ENCODE assay signal across 32 cellular contexts in the genomic region with DNA sequence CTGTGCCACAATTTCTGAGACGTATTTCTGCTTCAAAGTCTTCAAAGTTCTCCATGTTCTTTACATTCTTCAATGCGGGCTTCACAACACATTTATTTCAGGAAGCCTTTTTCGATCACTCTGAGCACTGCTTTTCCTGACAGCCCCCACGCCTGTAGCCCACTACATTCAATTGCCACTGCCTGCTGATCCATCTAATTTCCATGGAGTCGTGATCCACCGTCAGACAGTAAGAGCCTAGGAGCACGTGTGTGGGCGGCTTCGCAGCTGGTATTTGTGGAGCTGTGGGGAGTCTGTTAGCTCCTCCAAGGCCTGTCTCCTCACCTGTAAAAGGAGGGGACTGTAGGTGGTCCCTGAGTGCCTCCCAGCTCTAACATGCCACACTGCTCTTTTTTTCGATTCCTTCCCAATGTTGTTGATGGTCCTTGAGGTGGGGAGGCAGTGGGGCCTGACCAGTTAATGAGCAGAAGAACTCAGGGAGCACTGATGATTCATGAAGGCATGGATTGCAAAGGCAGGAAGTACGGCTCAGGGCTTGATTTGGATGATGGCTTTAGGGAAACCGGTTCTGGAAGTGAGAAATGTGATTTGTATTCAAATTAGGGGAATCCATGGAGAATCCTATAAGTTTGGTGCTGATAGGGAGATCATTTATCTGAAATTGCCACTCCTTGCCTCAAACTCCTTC.
DNase-seq lines count a peak whose midpoint lies in the region; ATAC-seq and TF ChIP-seq lines count a peak whose summit lies in the region.
"Had no signal": no experiment of that assay in that cellular context is flagged by ENCODE, and none has a peak within 500 bp of the region (broad histone marks: within the 10 kb centered on the region; RNA-seq: fewer than 3 reads in every experiment).

No MANE protein-coding gene starts in this region.

- no peaks in the 10 kb centered on the region for H3K36me3 ChIP-seq in RWPE2 (ENCODE audit: low read depth)
- no peaks in the 10 kb centered on the region for H3K36me3 ChIP-seq in neural progenitor cell
- H3K36me3 ChIP-seq in effector memory CD4-positive, alpha-beta T cell (ENCODE audit: control insufficient read depth, insufficient read depth, low read length): no peaks in the 10 kb centered on the region
- H3K36me3 ChIP-seq: BE2C, breast epithelium, heart left ventricle, SJSA1, upper lobe of right lung, WERI-Rb-1 had no signal

- H3K9me3 ChIP-seq in RWPE2 (ENCODE audit: severe bottlenecking): no peaks in the 10 kb centered on the region
- no peaks in the 10 kb centered on the region for H3K9me3 ChIP-seq in neural progenitor cell (ENCODE audit: low read depth)
- H3K9me3 ChIP-seq in effector memory CD4-positive, alpha-beta T cell (ENCODE audit: control insufficient read depth, low read length): no peaks in the 10 kb centered on the region
- H3K9me3 ChIP-seq: BE2C, breast epithelium, mucosa of descending colon, SJSA1, upper lobe of right lung had no signal

- H3K27ac Mint-ChIP-seq in neural progenitor cell: peak overlapping the region; percentile 27
- H3K27ac Mint-ChIP-seq: activated CD4-positive, alpha-beta T cell treated with anti-CD3 and anti-CD28 coated beads, Interleukin-2, amount 10 ng/mL, durations not matched to agents 24 days and 14 days; activated naive CD4-positive, alpha-beta T cell treated with anti-CD3 and anti-CD28 coated beads, Interleukin-2, amount 50 U/mL, for 72 hours; CD8-positive, alpha-beta T cell; natural killer cell; stimulated activated naive B cell treated with anti-CD40 and anti-IgM and Interleukin-4, amounts not matched to agents 10 μg/mL and 1 μg/mL and 100 μg/mL, for 72 hours had no signal

- 0 out of 3 replicates have a peak, but pooled peaks have one; percentile 48 for ATAC-seq in RWPE2 (ENCODE audit: low read depth)
- no peak for ATAC-seq in GM18520 (IDR thresholded peaks at IDR 0.05; ENCODE audit: unreplicated experiment)
- ATAC-seq: activated naive CD4-positive, alpha-beta T cell treated with anti-CD3 and anti-CD28 coated beads, Interleukin-2, amount 50 U/mL, for 72 hours; CD8-positive, alpha-beta T cell; GM12878; heart left ventricle; mucosa of descending colon; natural killer cell; stimulated activated naive B cell treated with anti-CD40 and anti-IgM and Interleukin-4, amounts not matched to agents 10 μg/mL and 1 μg/mL and 100 μg/mL, for 72 hours; upper lobe of right lung had no signal

- no peaks in the 10 kb centered on the region for H3K27me3 ChIP-seq in RWPE2 (ENCODE audit: insufficient read depth, poor library complexity, severe bottlenecking)
- H3K27me3 ChIP-seq in neural progenitor cell: no peaks in the 10 kb centered on the region
- H3K27me3 ChIP-seq in effector memory CD4-positive, alpha-beta T cell (replicated peaks; ENCODE audit: control insufficient read depth, insufficient read depth, low read length, poor library complexity, severe bottlenecking): no peaks in the 10 kb centered on the region
- H3K27me3 ChIP-seq: BE2C, breast epithelium, upper lobe of right lung had no signal

- H3K79me2 ChIP-seq in neural progenitor cell (ENCODE audit: low read depth): no peaks in the 10 kb centered on the region

- H3K4me1 Mint-ChIP-seq in neural progenitor cell: peaks cover 31% of the 10 kb centered on the region
- H3K4me1 Mint-ChIP-seq: activated CD4-positive, alpha-beta T cell treated with anti-CD3 and anti-CD28 coated beads, Interleukin-2, amount 10 ng/mL, durations not matched to agents 24 days and 14 days; natural killer cell had no signal

- H2AFZ ChIP-seq in neural progenitor cell (replicated peaks): no peak overlapping the region

- peak; percentile 39 for DNase-seq in DMS79 (lab: John Stamatoyannopoulos, UW)
- DNase-seq in RWPE2 (ENCODE audit: low spot score): no peak
- DNase-seq in epithelial cell of proximal tubule (ENCODE audit: low read depth): peak; percentile 69
- DNase-seq in neural progenitor cell (ENCODE audit: low spot score): no peak
- no peak for DNase-seq in effector memory CD4-positive, alpha-beta T cell
- no peak for DNase-seq in mesenteric fat pad (ENCODE audit: low spot score)
- no peak for DNase-seq in ecto neural progenitor cell (ENCODE audit: low spot score)
- DNase-seq: activated CD4-positive, alpha-beta T cell treated with anti-CD3 and anti-CD28 coated beads, Interleukin-2, amount 10 ng/mL, durations not matched to agents 24 days and 14 days; activated CD8-positive, alpha-beta memory T cell treated with anti-CD3 and anti-CD28 coated beads for 24 hours; activated T-cell treated with anti-CD3 and anti-CD28 coated beads for 4 hours; BE2C; CD8-positive, alpha-beta T cell; effector CD4-positive, alpha-beta T cell; heart left ventricle; kidney; mucosa of descending colon; natural killer cell; NCI-H146; NCI-H2107; NCI-H748 treated with DMSO at 0.1 percent for 48 hours; small intestine; stimulated activated naive B cell treated with anti-CD40 and anti-IgM and Interleukin-4, amounts not matched to agents 10 μg/mL and 1 μg/mL and 100 μg/mL, for 72 hours; substantia nigra; T1000; upper lobe of right lung; WERI-Rb-1 had no signal

- H3K27ac ChIP-seq in RWPE2 (ENCODE audit: poor library complexity, severe bottlenecking): no peak overlapping the region
- H3K27ac ChIP-seq in neural progenitor cell: no peak overlapping the region
- no peak overlapping the region for H3K27ac ChIP-seq in effector memory CD4-positive, alpha-beta T cell (ENCODE audit: insufficient read depth, low read length, poor library complexity, severe bottlenecking)
- H3K27ac ChIP-seq: breast epithelium, heart left ventricle, SJSA1, upper lobe of right lung, WERI-Rb-1 had no signal

- H4K20me1 ChIP-seq in neural progenitor cell (ENCODE audit: low read depth): no peaks in the 10 kb centered on the region

- H3K4me3 Mint-ChIP-seq in neural progenitor cell: no peak overlapping the region
- H3K4me3 Mint-ChIP-seq: activated CD4-positive, alpha-beta T cell treated with anti-CD3 and anti-CD28 coated beads, Interleukin-2, amount 10 ng/mL, durations not matched to agents 24 days and 14 days; CD8-positive, alpha-beta T cell; natural killer cell; stimulated activated naive B cell treated with anti-CD40 and anti-IgM and Interleukin-4, amounts not matched to agents 10 μg/mL and 1 μg/mL and 100 μg/mL, for 72 hours had no signal

- TF ChIP-seq CTCF in RWPE2 (IDR thresholded peaks at IDR 0.05; ENCODE audit: poor library complexity, severe bottlenecking) (no peak), epithelial cell of proximal tubule (conservative IDR thresholded peaks at IDR 0.05; ENCODE audit: low read depth, low read length) (no peak), neural progenitor cell (IDR thresholded peaks at IDR 0.05) (no peak)

- no peaks in the 10 kb centered on the region for H3K4me1 ChIP-seq in RWPE2 (ENCODE audit: insufficient read depth, poor library complexity, severe bottlenecking)
- peaks cover 9% of the 10 kb centered on the region for H3K4me1 ChIP-seq in neural progenitor cell
- H3K4me1 ChIP-seq in effector memory CD4-positive, alpha-beta T cell (ENCODE audit: control insufficient read depth, insufficient read depth, low read length, poor library complexity, severe bottlenecking): no peaks in the 10 kb centered on the region
- H3K4me1 ChIP-seq: SJSA1, upper lobe of right lung had no signal

- peaks cover 2% of the 10 kb centered on the region for H3K9me3 Mint-ChIP-seq in neural progenitor cell
- H3K9me3 Mint-ChIP-seq: activated CD4-positive, alpha-beta T cell treated with anti-CD3 and anti-CD28 coated beads, Interleukin-2, amount 10 ng/mL, durations not matched to agents 24 days and 14 days; natural killer cell had no signal

- no peaks in the 10 kb centered on the region for H3K36me3 Mint-ChIP-seq in neural progenitor cell
- H3K36me3 Mint-ChIP-seq: activated naive CD4-positive, alpha-beta T cell treated with anti-CD3 and anti-CD28 coated beads, Interleukin-2, amount 50 U/mL, for 72 hours; CD8-positive, alpha-beta T cell; natural killer cell; stimulated activated naive B cell treated with anti-CD40 and anti-IgM and Interleukin-4, amounts not matched to agents 10 μg/mL and 1 μg/mL and 100 μg/mL, for 72 hours had no signal

- H3K9ac ChIP-seq in neural progenitor cell: no peak overlapping the region

- H3K4me2 ChIP-seq in neural progenitor cell: no peak overlapping the region

- no peak overlapping the region for H3K4me3 ChIP-seq in RWPE2 (ENCODE audit: severe bottlenecking)
- no peak overlapping the region for H3K4me3 ChIP-seq in epithelial cell of proximal tubule (ENCODE audit: low read depth, low read length)
- H3K4me3 ChIP-seq in neural progenitor cell: no peak overlapping the region
- no peak overlapping the region for H3K4me3 ChIP-seq in effector memory CD4-positive, alpha-beta T cell (ENCODE audit: insufficient read depth, low read depth, low read length, poor library complexity, severe bottlenecking)
- H3K4me3 ChIP-seq: breast epithelium, GM12878, heart left ventricle, lung, mucosa of descending colon, SJSA1, upper lobe of right lung had no signal

- peaks cover 9% of the 10 kb centered on the region for H3K27me3 Mint-ChIP-seq in neural progenitor cell (ENCODE audit: insufficient read depth, low read depth)

- H3F3A ChIP-seq in neural progenitor cell (ENCODE audit: low read depth): peaks cover 4% of the 10 kb centered on the region

Comparison
In these comparisons a context has a peak if more than half of its experiments do, and no peak if none do; other contexts are left out.
1. DNase-seq: peak in DMS79 (single experiment) and epithelial cell of proximal tubule (single experiment); none in RWPE2 (single experiment), neural progenitor cell (single experiment), effector memory CD4-positive, alpha-beta T cell (0 of 3), mesenteric fat pad (single experiment) and ecto neural progenitor cell (single experiment).